8 cellular contexts compared by ENCODE assay signal in the genomic region with DNA sequence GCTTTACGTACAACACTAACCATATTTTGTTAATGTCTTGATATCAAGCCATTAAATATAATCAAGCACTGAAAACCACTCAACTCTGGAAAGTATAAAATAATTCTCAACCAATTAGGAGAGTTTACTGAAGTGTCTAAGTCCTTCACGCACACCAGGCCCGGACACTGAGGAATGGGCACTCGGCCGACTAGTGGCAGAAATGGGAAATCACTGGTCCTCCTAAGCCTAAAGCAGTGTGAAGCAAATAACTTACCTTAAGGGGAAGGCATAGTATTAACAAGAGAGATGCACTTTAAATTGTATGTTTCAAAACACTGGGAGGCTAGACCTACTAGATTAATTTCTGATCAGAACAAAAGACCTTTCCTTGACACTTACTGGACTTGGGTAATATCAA. TPM values are rescaled to one million over a fixed set of nuclear protein-coding genes. Genes with fewer than 3 reads are reported as not detected.
DNase-seq lines count a peak whose midpoint lies in the region; ATAC-seq, FAIRE-seq and TF ChIP-seq lines count a peak whose summit lies in the region.

No MANE protein-coding gene starts in this region.

- CTCF ChIA-PET in K562 (lab: Yijun Ruan, JAX; ENCODE audit: low intra/inter-chr PET ratio), result no interaction called here
- CTCF ChIA-PET in CD8-positive, alpha-beta memory T cell (lab: Charles Lee), result no interaction called here

- H3K4me3 Mint-ChIP-seq in GM23338, result no peak overlapping the region
- no peak overlapping the region for H3K4me3 Mint-ChIP-seq in CD8-positive, alpha-beta memory T cell

- H3K9me2 ChIP-seq in GM23338 (ENCODE audit: insufficient read depth), result 0 out of 2 replicates have a peak, but pooled peaks cover 4% of the 10 kb centered on the region

- H3K4me2 ChIP-seq in GM23338 (no peak overlapping the region), K562 (ENCODE audit: insufficient read depth, low read length) (no peak overlapping the region)

- H3K79me2 ChIP-seq in GM23338 (replicated peaks; ENCODE audit: insufficient read depth) (peaks cover 49% of the 10 kb centered on the region), K562 (ENCODE audit: control insufficient read depth, insufficient read depth, low read length) (peaks cover 73% of the 10 kb centered on the region)

- TF ChIP-seq EP300 in K562 (IDR thresholded peaks at IDR 0.05; ENCODE audit: low read length), result no peak

- POLR2A ChIA-PET in K562 (lab: Yijun Ruan, JAX), result no interaction called here
- POLR2A ChIA-PET in CD8-positive, alpha-beta memory T cell (lab: Charles Lee), result no interaction called here

- H2AFZ ChIP-seq in GM23338 (no peak overlapping the region), K562 (ENCODE audit: low read depth, low read length) (no peak overlapping the region)

- no peak overlapping the region for H3K9ac ChIP-seq in K562 (ENCODE audit: insufficient read depth in 1 of 2, low read depth in 2 of 2, low read length in 2 of 2)

- peaks cover 8% of the 10 kb centered on the region for H3K27me3 Mint-ChIP-seq in GM23338 (ENCODE audit: insufficient read depth, low read depth, poor library complexity)
- no peaks in the 10 kb centered on the region for H3K27me3 Mint-ChIP-seq in CD8-positive, alpha-beta memory T cell

- TF ChIP-seq POLR2A in K562 (conservative IDR thresholded peaks at IDR 0.05) (no peak), H54 (IDR thresholded peaks at IDR 0.05; ENCODE audit: low read depth, low read length) (no peak)

- ATAC-seq in GM23338, result peak; percentile 96
- ATAC-seq in K562, result peak; percentile 96

- peaks cover 32% of the 10 kb centered on the region for H3K9me3 Mint-ChIP-seq in GM23338
- H3K9me3 Mint-ChIP-seq in CD8-positive, alpha-beta memory T cell, result no peaks in the 10 kb centered on the region

- H3K9me3 ChIP-seq in BE2C, result no peaks in the 10 kb centered on the region
- no peaks in the 10 kb centered on the region for H3K9me3 ChIP-seq in K562 (replicated peaks; ENCODE audit: control insufficient read depth, insufficient read depth, low read depth, low read length)
- no peaks in the 10 kb centered on the region for H3K9me3 ChIP-seq in effector memory CD4-positive, alpha-beta T cell (ENCODE audit: control insufficient read depth, low read length)
- no peaks in the 10 kb centered on the region for H3K9me3 ChIP-seq in CD8-positive, alpha-beta memory T cell (ENCODE audit: low read length)

- H3K27me3 ChIP-seq in BE2C (no peaks in the 10 kb centered on the region), GM23338 (ENCODE audit: insufficient read depth) (no peaks in the 10 kb centered on the region), K562 (ENCODE audit: control insufficient read depth in 2 of 2, insufficient read depth in 2 of 2, low read length in 2 of 2) (no peaks in the 10 kb centered on the region)
- H3K27me3 ChIP-seq in effector memory CD4-positive, alpha-beta T cell (replicated peaks; ENCODE audit: control insufficient read depth, insufficient read depth, low read length, poor library complexity, severe bottlenecking), result no peaks in the 10 kb centered on the region
- no peaks in the 10 kb centered on the region for H3K27me3 ChIP-seq in CD8-positive, alpha-beta memory T cell (ENCODE audit: insufficient read depth, low read length, poor library complexity, severe bottlenecking)

- H3K4me1 ChIP-seq in BE2C, result no peaks in the 10 kb centered on the region
- H3K4me1 ChIP-seq in GM23338 (ENCODE audit: insufficient read depth), result no peaks in the 10 kb centered on the region
- H3K4me1 ChIP-seq in K562 (replicated peaks in 1 of 2; ENCODE audit: control insufficient read depth in 2 of 2, insufficient read depth in 2 of 2, low read length in 2 of 2), result no peaks in the 10 kb centered on the region
- H3K4me1 ChIP-seq in effector memory CD4-positive, alpha-beta T cell (ENCODE audit: control insufficient read depth, insufficient read depth, low read length, poor library complexity, severe bottlenecking), result no peaks in the 10 kb centered on the region
- no peaks in the 10 kb centered on the region for H3K4me1 ChIP-seq in CD8-positive, alpha-beta memory T cell (ENCODE audit: insufficient read depth, low read length)

- DNase-seq in BE2C, result peak; percentile 14
- DNase-seq in GM23338 (ENCODE audit: low spot score), result peak; percentile 77
- peak in 3 of 4 experiments; percentile 22 to 39 (median 24) for DNase-seq in K562 (ENCODE audit: extremely low read depth in 1 of 4, low spot score in 3 of 4)
- peak; percentile 62 for DNase-seq in left kidney (ENCODE audit: low read depth, low spot score)
- DNase-seq in effector memory CD4-positive, alpha-beta T cell, result no peak
- no peak for DNase-seq in CD8-positive, alpha-beta memory T cell
- DNase-seq in cerebellar nuclear complex (lab: John Stamatoyannopoulos, UW), result no peak
- DNase-seq in H54 (ENCODE audit: insufficient read length, low spot score), result no peak

- no peak overlapping the region for H3K27ac Mint-ChIP-seq in GM23338
- H3K27ac Mint-ChIP-seq in CD8-positive, alpha-beta memory T cell, result no peak overlapping the region

- in situ Hi-C loops in K562 (cut with MboI), result no loop called here

- intact Hi-C loops in K562 (cut with micrococcal nuclease), result no loop called here

- no TSS peak for BruUV-seq in K562 (replicated peaks; lab: Mats Ljungman, UMichigan)

- no peak overlapping the region for H3K27ac ChIP-seq in GM23338 (ENCODE audit: low read depth)
- no peak overlapping the region for H3K27ac ChIP-seq in K562 (ENCODE audit: extremely low read depth, low read depth, low read length)
- H3K27ac ChIP-seq in effector memory CD4-positive, alpha-beta T cell (ENCODE audit: insufficient read depth, low read length, poor library complexity, severe bottlenecking), result no peak overlapping the region
- no peak overlapping the region for H3K27ac ChIP-seq in CD8-positive, alpha-beta memory T cell (ENCODE audit: low read depth, low read length)

- H4K20me1 ChIP-seq in GM23338 (replicated peaks; ENCODE audit: insufficient read depth), result peaks cover 5% of the 10 kb centered on the region
- peaks cover 3% of the 10 kb centered on the region; the same call in 1 of the 2 replicates for H4K20me1 ChIP-seq in K562 (replicated peaks; ENCODE audit: control insufficient read depth, insufficient read depth, low read length)

- H3K9me1 ChIP-seq in K562 (ENCODE audit: control insufficient read depth, insufficient read depth, low read length), result no peaks in the 10 kb centered on the region

- peak in 1 of 2 experiments; percentile 16; a peak in 1 of 4 replicates for TF ChIP-seq RAD21 in K562 (CRISPR knock-in tag; conservative IDR thresholded peaks at IDR 0.05 in 1 of 2, IDR thresholded peaks at IDR 0.05 in 1 of 2)

- H3K4me1 Mint-ChIP-seq in GM23338, result peaks cover 8% of the 10 kb centered on the region
- H3K4me1 Mint-ChIP-seq in CD8-positive, alpha-beta memory T cell, result peaks cover 3 to 28% (median 6%) of the 10 kb centered on the region in 3 donors

- H3K36me3 Mint-ChIP-seq in GM23338 (ENCODE audit: low read depth), result peaks cover 35% of the 10 kb centered on the region
- peaks cover 2 to 25% (median 4%) of the 10 kb centered on the region in 3 donors for H3K36me3 Mint-ChIP-seq in CD8-positive, alpha-beta memory T cell

- H3K36me3 ChIP-seq in BE2C (no peaks in the 10 kb centered on the region), GM23338 (ENCODE audit: insufficient read depth) (no peaks in the 10 kb centered on the region; the same call in 1 of the 2 replicates), K562 (ENCODE audit: control insufficient read depth, insufficient read depth, low read length) (peaks cover 16% of the 10 kb centered on the region; the same call in 2 of the 3 replicates)
- peaks cover 7% of the 10 kb centered on the region for H3K36me3 ChIP-seq in effector memory CD4-positive, alpha-beta T cell (ENCODE audit: control insufficient read depth, insufficient read depth, low read length)
- peaks cover 3% of the 10 kb centered on the region for H3K36me3 ChIP-seq in CD8-positive, alpha-beta memory T cell (ENCODE audit: insufficient read depth, low read length)

- H3K4me3 ChIP-seq in BE2C (ENCODE audit: low read depth, low read length) (no peak overlapping the region), GM23338 (no peak overlapping the region), K562 (no peak overlapping the region)
- no peak overlapping the region for H3K4me3 ChIP-seq in effector memory CD4-positive, alpha-beta T cell (ENCODE audit: insufficient read depth, low read depth, low read length, poor library complexity, severe bottlenecking)
- H3K4me3 ChIP-seq in CD8-positive, alpha-beta memory T cell (ENCODE audit: low read length), result no peak overlapping the region

- peaks cover 8% of the 10 kb centered on the region for H3F3A ChIP-seq in GM23338 (replicated peaks; ENCODE audit: low read depth)

- 58% methylated on average over 5 of the region's 5 CpGs for WGBS in K562 (ENCODE audit: insufficient coverage, low coverage, missing lambda C conversion rate)

- TF ChIP-seq CTCF in BE2C (IDR thresholded peaks at IDR 0.05; ENCODE audit: low read depth, low read length), result peak; percentile 61
- peak; percentile 52 to 83 for TF ChIP-seq CTCF in GM23338 (conservative IDR thresholded peaks at IDR 0.05; ENCODE audit: low read depth in 2 of 2)
- TF ChIP-seq CTCF in K562 (IDR thresholded peaks at IDR 0.05 in 2 of 3, conservative IDR thresholded peaks at IDR 0.05 in 1 of 3; ENCODE audit: insufficient read depth in 2 of 3, low read depth in 1 of 3, low read length in 3 of 3), result peak in 2 of 3 experiments; percentile 38 to 61; a peak in 2 of 6 replicates

- FAIRE-seq in K562 (lab: Jason Lieb, UNC), result no peak
- FAIRE-seq in H54 (lab: Jason Lieb, UNC), result no peak

RNA-seq across cellular contexts. Expression of gene FAM210A, which starts 45.7 kb away (rescaled TPM):
- polyA plus RNA-seq in BE2C (2012; ENCODE audit: insufficient read depth, insufficient read length, low read depth), result 6.0 TPM
- 17.3 and 17.9 TPM in 2 replicates for total RNA-seq in GM23338 (2014; rRNA removed; shearing (Covaris generic))
- 13.1 and 17.2 TPM in 2 replicates for polyA plus RNA-seq in GM23338 (2016; fragmentation: Nextera tagmentation; extraction: Ambion mirVana)
- total RNA-seq in K562 (2011; cell fraction: chromatin; rRNA removed; ENCODE audit: low replicate concordance), result 23.5 and 25.4 TPM in 2 replicates
- total RNA-seq in K562 (2011; cell fraction: nucleolus; rRNA removed), result 9.7 and 12.6 TPM in 2 replicates
- 16.1 and 19.7 TPM in 2 replicates for total RNA-seq in K562 (2011; cell fraction: nucleoplasm; rRNA removed)
- 19.1 and 23.1 TPM in 2 replicates for total RNA-seq in K562 (2014; rRNA removed)
- 21.2 and 25.3 TPM in 2 replicates for total RNA-seq in K562 (2014; rRNA removed; fragmentation: Illumina TruSeq; extraction: Trizol)
- total RNA-seq in K562 (2015; rRNA removed; fragmentation: Illumina TruSeq; extraction: Trizol), result 15.6 and 18.3 TPM in 2 replicates
- total RNA-seq in K562 (2021), result 24.4 and 24.9 TPM in 2 replicates
- 30.5 and 41.7 TPM in 2 replicates for polyA plus RNA-seq in K562 (2011; rRNA removed)
- polyA plus RNA-seq in K562 (2011; cell fraction: cytosol; rRNA removed), result 18.8 and 20.8 TPM in 2 replicates
- polyA plus RNA-seq in K562 (2011; cell fraction: nucleus; rRNA removed), result 13.2 and 13.6 TPM in 2 replicates
- 12.6 and 16.0 TPM in 2 replicates for polyA plus RNA-seq in K562 (2012)
- polyA plus RNA-seq in K562 (2014; fragmentation: Illumina TruSeq; extraction: Trizol), result 17.4 and 20.0 TPM in 2 replicates
- polyA plus RNA-seq in K562 (2014; fragmentation: Nextera tagmentation; extraction: Ambion mirVana), result 10 to 100 TPM in 1 of 2 experiments, 1 to 10 TPM in 1; 8.3 to 11.2 TPM
- polyA plus RNA-seq in K562 (2014; rRNA removed), result 17.4 and 19.8 TPM in 2 replicates
- polyA minus RNA-seq in K562 (2011; rRNA and poly(A)+ RNA removed), result 40.6 and 47.1 TPM in 2 replicates
- 16.2 and 23.9 TPM in 2 replicates for polyA minus RNA-seq in K562 (2011; cell fraction: cytosol; rRNA and poly(A)+ RNA removed)
- polyA minus RNA-seq in K562 (2011; cell fraction: nucleus; rRNA and poly(A)+ RNA removed), result 5.5 and 13.2 TPM in 2 replicates
- 10 to 100 TPM; 38.3 to 38.8 TPM for total RNA-seq in CD8-positive, alpha-beta memory T cell
- 15.5 TPM for polyA plus RNA-seq in CD8-positive, alpha-beta memory T cell

RNA-seq across cellular contexts. Expression of gene RNMT, which starts 45.9 kb away (rescaled TPM):
- 20.2 TPM for polyA plus RNA-seq in BE2C (2012; ENCODE audit: insufficient read depth, insufficient read length, low read depth)
- 40.7 and 42.7 TPM in 2 replicates for total RNA-seq in GM23338 (2014; rRNA removed; shearing (Covaris generic))
- polyA plus RNA-seq in GM23338 (2016; fragmentation: Nextera tagmentation; extraction: Ambion mirVana) (181 and 188 TPM in 2 replicates), K562 (2011; rRNA removed) (31.6 and 34.1 TPM in 2 replicates), K562 (2014; fragmentation: Illumina TruSeq; extraction: Trizol) (33.1 and 33.8 TPM in 2 replicates), K562 (2014; fragmentation: Nextera tagmentation; extraction: Ambion mirVana) (10 to 100 TPM; 40.0 to 63.4 TPM), K562 (2014; rRNA removed) (21.7 and 24.1 TPM in 2 replicates)
- 11.6 and 53.5 TPM in 2 replicates for total RNA-seq in K562 (2011; cell fraction: chromatin; rRNA removed; ENCODE audit: low replicate concordance)
- 7.5 and 9.5 TPM in 2 replicates for total RNA-seq in K562 (2011; cell fraction: nucleolus; rRNA removed)
- 25.2 and 39.1 TPM in 2 replicates for total RNA-seq in K562 (2011; cell fraction: nucleoplasm; rRNA removed)
- total RNA-seq in K562 (2014; rRNA removed) (15.7 and 20.2 TPM in 2 replicates), K562 (2014; rRNA removed; fragmentation: Illumina TruSeq; extraction: Trizol) (41.2 and 49.7 TPM in 2 replicates), K562 (2015; rRNA removed; fragmentation: Illumina TruSeq; extraction: Trizol) (26.7 and 28.3 TPM in 2 replicates), K562 (2021) (37.5 and 41.4 TPM in 2 replicates)
- 14.1 and 24.1 TPM in 2 replicates for polyA plus RNA-seq in K562 (2011; cell fraction: cytosol; rRNA removed)
- 43.9 and 56.8 TPM in 2 replicates for polyA plus RNA-seq in K562 (2011; cell fraction: nucleus; rRNA removed)
- 24.7 and 28.9 TPM in 2 replicates for polyA plus RNA-seq in K562 (2012)
- polyA minus RNA-seq in K562 (2011; rRNA and poly(A)+ RNA removed), result 23.8 and 31.0 TPM in 2 replicates
- 12.9 TPM in 2 replicates for polyA minus RNA-seq in K562 (2011; cell fraction: cytosol; rRNA and poly(A)+ RNA removed)
- polyA minus RNA-seq in K562 (2011; cell fraction: nucleus; rRNA and poly(A)+ RNA removed), result 11.7 and 27.5 TPM in 2 replicates
- 10 to 100 TPM; 44.6 to 52.2 TPM for total RNA-seq in CD8-positive, alpha-beta memory T cell
- polyA plus RNA-seq in CD8-positive, alpha-beta memory T cell, result 42.3 TPM

Comparison
In these comparisons a context has a peak if more than half of its experiments do, and no peak if none do; other contexts are left out.
1. DNase-seq: peak in BE2C (single experiment), GM23338 (single experiment), K562 (3 of 4) and left kidney (single experiment); none in effector memory CD4-positive, alpha-beta T cell (0 of 3), CD8-positive, alpha-beta memory T cell (0 of 5), cerebellar nuclear complex (0 of 2) and H54 (single experiment).
2. Peak in every context shown above with its lines, with median percentiles within 50 percentile points of each other: CTCF ChIP-seq.